1 cellular context compared by ENCODE assay signal in genomic region chr4:3035249-3035648, GRCh38.
TF ChIP-seq lines count a peak whose summit lies in the region.

No MANE protein-coding gene starts in this region.

TF ChIP-seq in K562, 482 proteins besides CTCF, POLR2A, EP300 and RAD21 (continued from another document):
- TF ChIP-seq E2F8 (IDR thresholded peaks at IDR 0.05; ENCODE audit: low read depth, partially characterized antibody) (no peak), CBX8 (IDR thresholded peaks at IDR 0.05; ENCODE audit: borderline replicate concordance, extremely low read depth, low read depth, low read length, poor library complexity, severe bottlenecking) (peak; percentile 33), TCFL5 (CRISPR knock-in tag; conservative IDR thresholded peaks at IDR 0.05) (no peak), BRF1 (IDR thresholded peaks at IDR 0.05; ENCODE audit: borderline replicate concordance, extremely low read depth, insufficient read length) (no peak)
